12 cellular contexts compared by ENCODE assay signal in genomic region chr2:82837588-82838304, GRCh38.
DNase-seq lines count a peak whose midpoint lies in the region; ATAC-seq and TF ChIP-seq lines count a peak whose summit lies in the region.
"Had no signal": no experiment of that assay in that cellular context is flagged by ENCODE, and none has a peak within 500 bp of the region (broad histone marks: within the 10 kb centered on the region; RNA-seq: fewer than 3 reads in every experiment).

No MANE protein-coding gene starts in this region.

- peak overlapping the region; percentile 32 for H3K27ac Mint-ChIP-seq in MCF 10A (ENCODE audit: low read depth, unreplicated experiment)
- H3K27ac Mint-ChIP-seq: brain, T-cell had no signal

- CTCF ChIA-PET in MCF 10A (lab: Yijun Ruan, JAX), result no interaction called here
- CTCF ChIA-PET in A673 (lab: Charles Lee), result no interaction called here

- DNase-seq in MCF 10A (ENCODE audit: unreplicated experiment) (peak; percentile 88), breast epithelium (ENCODE audit: low spot score in 2 of 2) (no peak), SJSA1 (ENCODE audit: low read depth in 1 of 2, low spot score in 2 of 2) (peak; percentile 62 to 84), fibroblast of lung (ENCODE audit: low read depth in 2 of 2) (peak; percentile 87 to 95), A673 (ENCODE audit: low spot score) (no peak), DMS114 treated with DMSO at 0.1 percent for 48 hours (lab: John Stamatoyannopoulos, UW; ENCODE audit: unreplicated experiment) (no peak), Right ventricle myocardium superior (no peak), GM13976 (ENCODE audit: low spot score) (no peak)
- DNase-seq: 8988T, right cardiac atrium, T-cell had no signal

- TF ChIP-seq POLR2A in breast epithelium (IDR thresholded peaks at IDR 0.05), result no peak

- H3K27ac ChIP-seq in breast epithelium (no peak overlapping the region), SJSA1 (peak overlapping the region; percentile 91), fibroblast of lung (ENCODE audit: insufficient read depth, low read length) (no peak overlapping the region), A673 (ENCODE audit: low read depth, low read length, poor library complexity, severe bottlenecking) (no peak overlapping the region)

- no peaks in the 10 kb centered on the region for H3K36me3 ChIP-seq in breast epithelium
- no peaks in the 10 kb centered on the region for H3K36me3 ChIP-seq in SJSA1
- no peaks in the 10 kb centered on the region for H3K36me3 ChIP-seq in fibroblast of lung (ENCODE audit: control insufficient read depth, insufficient read depth, low read length)
- no peaks in the 10 kb centered on the region for H3K36me3 ChIP-seq in A673 (ENCODE audit: insufficient read depth, low read length, poor library complexity, severe bottlenecking)

- POLR2A ChIA-PET in MCF 10A (lab: Yijun Ruan, JAX) (no interaction called here), A673 (lab: Charles Lee; ENCODE audit: low non-redundant PET) (no interaction called here)

- H3K9me3 ChIP-seq in breast epithelium (no peaks in the 10 kb centered on the region), SJSA1 (replicated peaks) (no peaks in the 10 kb centered on the region), fibroblast of lung (ENCODE audit: control insufficient read depth, insufficient read depth, low read depth, low read length) (no peaks in the 10 kb centered on the region), A673 (ENCODE audit: low read depth, low read length, poor library complexity, severe bottlenecking) (peaks cover 30% of the 10 kb centered on the region)

- BruUV-seq in MCF 10A (replicated peaks; lab: Mats Ljungman, UMichigan) (TSS peak; percentile 66), A673 (replicated peaks; lab: Mats Ljungman, UMichigan) (no TSS peak)

- H2AFZ ChIP-seq in fibroblast of lung (ENCODE audit: low read length), result no peak overlapping the region

- no peak overlapping the region for H3K9ac ChIP-seq in fibroblast of lung (ENCODE audit: insufficient read depth, low read length)

- intact Hi-C loops in MCF 10A (cut with micrococcal nuclease) (loop anchor here (5.0 kb wide), 1 partner anchor 40 kb away; no protein-coding TSS in a partner anchor), breast epithelium (cut with DNase I; ENCODE audit: low total_unique reads) (no loop called here), A673 (cut with micrococcal nuclease; ENCODE audit: unreplicated experiment) (no loop called here), Right ventricle myocardium superior (cut with DNase I) (no loop called here)

- no peaks in the 10 kb centered on the region for H3K27me3 Mint-ChIP-seq in MCF 10A (ENCODE audit: insufficient read depth, unreplicated experiment)
- H3K27me3 Mint-ChIP-seq: brain, T-cell had no signal

- TF ChIP-seq CTCF in MCF 10A (IDR thresholded peaks at IDR 0.05; ENCODE audit: unreplicated experiment), result no peak
- no peak for TF ChIP-seq CTCF in breast epithelium (IDR thresholded peaks at IDR 0.05)
- no peak for TF ChIP-seq CTCF in fibroblast of lung (conservative IDR thresholded peaks at IDR 0.05 in 1 of 2, IDR thresholded peaks at IDR 0.05 in 1 of 2; ENCODE audit: low read depth in 1 of 2, low read length in 2 of 2)
- TF ChIP-seq CTCF in A673 (conservative IDR thresholded peaks at IDR 0.05; ENCODE audit: low read depth, low read length), result no peak
- no peak for TF ChIP-seq CTCF in GM13976 (IDR thresholded peaks at IDR 0.05; ENCODE audit: borderline replicate concordance, control extremely low read depth, extremely low read depth, insufficient read depth, missing control alignments)

- no peak overlapping the region for H3K4me3 Mint-ChIP-seq in MCF 10A (ENCODE audit: unreplicated experiment)
- H3K4me3 Mint-ChIP-seq: brain, T-cell had no signal

- H3K4me1 ChIP-seq in breast epithelium (no peaks in the 10 kb centered on the region), SJSA1 (replicated peaks) (peaks cover 26% of the 10 kb centered on the region), fibroblast of lung (ENCODE audit: control insufficient read depth, extremely low read depth, insufficient read depth, low read length) (no peaks in the 10 kb centered on the region), A673 (ENCODE audit: insufficient read depth, low read length, poor library complexity, severe bottlenecking) (no peaks in the 10 kb centered on the region)

- no peaks in the 10 kb centered on the region for H3K79me2 ChIP-seq in fibroblast of lung (ENCODE audit: control insufficient read depth, insufficient read depth, low read length)

- H3K9me3 Mint-ChIP-seq in MCF 10A (ENCODE audit: unreplicated experiment), result no peaks in the 10 kb centered on the region

- in situ Hi-C loops in GM13976 (cut with MboI; ENCODE audit: low sequenced_read_pairs, unreplicated experiment), result no loop called here

- H3K4me2 ChIP-seq in fibroblast of lung (ENCODE audit: extremely low read depth, insufficient read depth, low read length), result no peak overlapping the region

- H3K4me3 ChIP-seq in breast epithelium (no peak overlapping the region), SJSA1 (no peak overlapping the region), fibroblast of lung (replicated peaks in 1 of 4; ENCODE audit: control extremely low read depth in 1 of 4, insufficient read depth in 1 of 4, low read depth in 3 of 4, low read length in 4 of 4) (no peak overlapping the region), A673 (ENCODE audit: low read depth, low read length, poor library complexity, severe bottlenecking) (no peak overlapping the region)

- no peak for ATAC-seq in Right ventricle myocardium superior (ENCODE audit: poor library complexity)
- ATAC-seq: right cardiac atrium, T-cell had no signal

- H3K36me3 Mint-ChIP-seq in MCF 10A (ENCODE audit: insufficient read depth, unreplicated experiment), result no peaks in the 10 kb centered on the region
- H3K36me3 Mint-ChIP-seq: brain, T-cell had no signal

- no peaks in the 10 kb centered on the region for H3K27me3 ChIP-seq in breast epithelium
- H3K27me3 ChIP-seq in SJSA1 (replicated peaks), result no peaks in the 10 kb centered on the region
- no peaks in the 10 kb centered on the region for H3K27me3 ChIP-seq in fibroblast of lung (ENCODE audit: control insufficient read depth, insufficient read depth, low read length)
- H3K27me3 ChIP-seq in A673 (replicated peaks; ENCODE audit: insufficient read depth, low read depth, low read length, poor library complexity), result no peaks in the 10 kb centered on the region

- peaks cover 13% of the 10 kb centered on the region for H3K4me1 Mint-ChIP-seq in MCF 10A (ENCODE audit: insufficient read depth, unreplicated experiment)
- H3K4me1 Mint-ChIP-seq: brain, T-cell had no signal

- H4K20me1 ChIP-seq in fibroblast of lung (ENCODE audit: control insufficient read depth, extremely low read depth, insufficient read depth, low read length), result no peaks in the 10 kb centered on the region

Comparison
In these comparisons a context has a peak if more than half of its experiments do, and no peak if none do; other contexts are left out.
1. DNase-seq: peak in MCF 10A (single experiment), SJSA1 (2 of 2) and fibroblast of lung (2 of 2); none in breast epithelium (0 of 2), A673 (single experiment), DMS114 treated with DMSO at 0.1 percent for 48 hours (single experiment), Right ventricle myocardium superior (single experiment) and GM13976 (single experiment).